Comparison of ENCODE assay signal across 15 cellular contexts in the genomic region with DNA sequence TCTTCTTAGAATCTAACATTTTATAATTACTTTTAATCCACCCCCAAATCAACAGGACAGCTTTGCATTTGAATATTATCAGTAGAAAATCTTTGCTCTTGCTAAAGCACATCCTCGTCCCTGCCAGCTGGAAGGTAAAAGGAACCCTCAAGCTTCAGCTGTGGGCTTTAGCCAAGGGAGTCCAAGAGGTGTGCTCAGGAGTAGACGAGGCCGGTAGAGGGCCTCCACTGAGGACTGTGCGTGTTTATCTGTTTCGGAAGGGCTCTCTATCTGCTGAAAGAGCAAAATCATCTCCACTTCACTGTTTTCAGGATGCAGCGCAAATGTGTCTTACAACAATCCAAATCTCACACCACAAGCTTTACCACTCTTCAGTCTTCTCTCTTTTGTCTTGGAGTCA.
"Had no signal": no experiment of that assay in that cellular context is flagged by ENCODE, and none has a peak within 500 bp of the region (broad histone marks: within the 10 kb centered on the region; RNA-seq: fewer than 3 reads in every experiment).

No MANE protein-coding gene starts in this region.

- H3K36me3 Mint-ChIP-seq: naive thymus-derived CD4-positive, alpha-beta T cell; stimulated activated effector memory CD8-positive, alpha-beta T cell treated with anti-CD3 and anti-CD28 coated beads, Interleukin-12 subunit alpha, Interleukin-12 subunit beta, amount 100 ng/mL, for 72 hours had no signal

- H3K4me3 Mint-ChIP-seq: naive thymus-derived CD4-positive, alpha-beta T cell; stimulated activated effector memory CD8-positive, alpha-beta T cell treated with anti-CD3 and anti-CD28 coated beads, Interleukin-12 subunit alpha, Interleukin-12 subunit beta, amount 100 ng/mL, for 72 hours had no signal

- ATAC-seq: activated CD4-positive, CD25-positive, alpha-beta regulatory T cell treated with anti-CD3 and anti-CD28 coated beads, Interleukin-2, amount 50 U/mL, for 24 hours; gastrocnemius medialis; heart left ventricle; left colon; mucosa of descending colon; naive thymus-derived CD4-positive, alpha-beta T cell; stimulated activated effector memory CD8-positive, alpha-beta T cell treated with anti-CD3 and anti-CD28 coated beads, Interleukin-12 subunit alpha, Interleukin-12 subunit beta, amount 100 ng/mL, for 72 hours had no signal

- H3K9me3 ChIP-seq: gastrocnemius medialis, heart left ventricle, lower lobe of right lung, mucosa of descending colon, neutrophil, thoracic aorta had no signal

- H3K79me2 ChIP-seq: parathyroid adenoma had no signal

- H3K4me1 ChIP-seq: gastrocnemius medialis, parathyroid adenoma had no signal

- H3K27me3 ChIP-seq: gastrocnemius medialis, heart left ventricle, neutrophil had no signal

- H3K27ac Mint-ChIP-seq: naive thymus-derived CD4-positive, alpha-beta T cell; stimulated activated effector memory CD8-positive, alpha-beta T cell treated with anti-CD3 and anti-CD28 coated beads, Interleukin-12 subunit alpha, Interleukin-12 subunit beta, amount 100 ng/mL, for 72 hours had no signal

- H3K9ac ChIP-seq: parathyroid adenoma had no signal

- H3K4me1 Mint-ChIP-seq: naive thymus-derived CD4-positive, alpha-beta T cell; stimulated activated effector memory CD8-positive, alpha-beta T cell treated with anti-CD3 and anti-CD28 coated beads, Interleukin-12 subunit alpha, Interleukin-12 subunit beta, amount 100 ng/mL, for 72 hours had no signal

- H3K36me3 ChIP-seq: gastrocnemius medialis, heart left ventricle, lower lobe of right lung, neutrophil, thoracic aorta had no signal

- H3K4me3 ChIP-seq: gastrocnemius medialis, lower lobe of right lung, mucosa of descending colon had no signal

- DNase-seq: activated naive CD4-positive, alpha-beta T cell treated with Interleukin-2 at 50 U/mL for 16 hours; anterior cingulate cortex; gastrocnemius medialis; heart left ventricle; left colon; lower lobe of right lung; mucosa of descending colon; naive thymus-derived CD4-positive, alpha-beta T cell; stimulated activated CD4-positive, alpha-beta T cell treated with anti-CD3 and anti-CD28 coated beads, Interleukin-2, amount 100 ng/mL, for 24 hours; T-helper 9 cell had no signal

- H2AFZ ChIP-seq: parathyroid adenoma had no signal

- H3K9me3 Mint-ChIP-seq: stimulated activated effector memory CD8-positive, alpha-beta T cell treated with anti-CD3 and anti-CD28 coated beads, Interleukin-12 subunit alpha, Interleukin-12 subunit beta, amount 100 ng/mL, for 72 hours had no signal

- H3K27ac ChIP-seq: gastrocnemius medialis, lower lobe of right lung, neutrophil, parathyroid adenoma had no signal
